8 cellular contexts compared by ENCODE assay signal in the genomic region with DNA sequence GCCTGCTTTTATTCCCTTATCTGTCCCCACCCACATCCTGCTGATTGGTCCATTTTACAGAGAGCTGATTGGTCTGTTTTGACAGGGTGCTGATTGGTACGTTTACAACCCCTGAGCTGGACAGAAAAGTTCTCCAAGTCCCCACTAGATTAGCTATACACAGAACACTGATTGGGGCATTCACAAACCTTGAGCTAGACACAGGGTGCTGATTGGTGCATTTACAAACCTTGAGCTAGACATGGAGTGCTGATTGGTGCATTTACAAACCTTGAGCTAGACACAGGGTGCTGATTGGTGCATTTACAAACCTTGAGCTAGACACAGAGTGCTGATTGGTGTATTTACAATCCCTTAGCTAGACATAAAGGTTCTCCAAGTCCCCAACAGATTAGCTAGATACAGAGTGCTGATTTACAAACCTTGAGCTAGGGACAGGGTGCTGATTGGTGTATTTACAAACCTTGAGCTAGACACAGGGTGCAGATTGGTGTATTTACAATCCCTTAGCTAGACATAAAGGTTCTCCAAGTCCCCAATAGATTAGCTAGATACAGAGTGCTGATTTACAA.
DNase-seq lines count a peak whose midpoint lies in the region; ATAC-seq, FAIRE-seq and TF ChIP-seq lines count a peak whose summit lies in the region.
"Not testable (repeated sequence)": the region's sequence is repeated elsewhere in the genome, so short reads cannot be mapped to it uniquely, and the experiment has no call there.

No MANE protein-coding gene starts in this region.

- H3K4me1 Mint-ChIP-seq in CD14-positive monocyte: peaks cover 23% of the 10 kb centered on the region
- peaks cover 14% of the 10 kb centered on the region for H3K4me1 Mint-ChIP-seq in T-helper 1 cell treated with Interleukin-12 subunit alpha and Interleukin-12 subunit beta and Interleukin-4 antibody, amounts not matched to agents 30 μg/mL and 1 μg/mL, for 36 hours (ENCODE audit: low read depth)
- H3K4me1 Mint-ChIP-seq in activated naive CD8-positive, alpha-beta T cell treated with anti-CD3 and anti-CD28 coated beads, Interleukin-2, amount 50 U/mL, for 24 hours: peaks cover 30% of the 10 kb centered on the region
- peaks cover 14 to 49% (median 40%) of the 10 kb centered on the region in 7 donors for H3K4me1 Mint-ChIP-seq in naive thymus-derived CD4-positive, alpha-beta T cell
- peaks cover 41% of the 10 kb centered on the region for H3K4me1 Mint-ChIP-seq in stimulated activated naive CD8-positive, alpha-beta T cell treated with anti-CD3 and anti-CD28 coated beads, Interleukin-15, amount 100 ng/mL, for 72 hours

- H3K9ac ChIP-seq in H1 (replicated peaks in 1 of 4; ENCODE audit: extremely low read depth in 1 of 4, low read depth in 3 of 4, low read length in 3 of 4): not testable (repeated sequence)

- not testable (repeated sequence) for H4K8ac ChIP-seq in H1 (ENCODE audit: extremely low read depth, insufficient read depth, low read length)

- TF ChIP-seq EP300 in H1 (IDR thresholded peaks at IDR 0.05; ENCODE audit: borderline replicate concordance in 1 of 2, low read depth in 2 of 2, low read length in 2 of 2): not testable (repeated sequence)

- not testable (repeated sequence) for H3K27ac Mint-ChIP-seq in CD14-positive monocyte; T-helper 1 cell treated with Interleukin-12 subunit alpha and Interleukin-12 subunit beta and Interleukin-4 antibody, amounts not matched to agents 30 μg/mL and 1 μg/mL, for 36 hours; activated naive CD8-positive, alpha-beta T cell treated with anti-CD3 and anti-CD28 coated beads, Interleukin-2, amount 50 U/mL, for 24 hours; stimulated activated naive CD8-positive, alpha-beta T cell treated with anti-CD3 and anti-CD28 coated beads, Interleukin-15, amount 100 ng/mL, for 72 hours
- peak overlapping the region in 3 of 9 donors; percentile 12 to 51 (median 47) for H3K27ac Mint-ChIP-seq in naive thymus-derived CD4-positive, alpha-beta T cell

- H3K36me3 Mint-ChIP-seq in CD14-positive monocyte: peaks cover 5 to 12% of the 10 kb centered on the region in 2 donors
- H3K36me3 Mint-ChIP-seq in T-helper 1 cell treated with Interleukin-12 subunit alpha and Interleukin-12 subunit beta and Interleukin-4 antibody, amounts not matched to agents 30 μg/mL and 1 μg/mL, for 36 hours (ENCODE audit: low read depth); activated naive CD8-positive, alpha-beta T cell treated with anti-CD3 and anti-CD28 coated beads, Interleukin-2, amount 50 U/mL, for 24 hours (ENCODE audit: low read depth); naive thymus-derived CD4-positive, alpha-beta T cell: not testable (repeated sequence)

- not testable (repeated sequence) for H2BK5ac ChIP-seq in H1 (ENCODE audit: low read depth, low read length)

- H4K5ac ChIP-seq in H1 (ENCODE audit: insufficient read length, low read depth, low read length): not testable (repeated sequence)

- H3K23ac ChIP-seq in H1 (ENCODE audit: insufficient read length): not testable (repeated sequence)

- H4K20me1 ChIP-seq in H1 (replicated peaks in 1 of 2; ENCODE audit: control insufficient read depth in 1 of 2, insufficient read depth in 2 of 2, low read length in 2 of 2): not testable (repeated sequence)

- not testable (repeated sequence) for TF ChIP-seq CTCF in CD14-positive monocyte (IDR thresholded peaks at IDR 0.05); HEK293 (tag by site-specific recombination; IDR thresholded peaks at IDR 0.05); H1 (IDR thresholded peaks at IDR 0.05; ENCODE audit: control extremely low read depth in 1 of 3, insufficient read depth in 1 of 3, low read depth in 1 of 3, low read length in 3 of 3)

- not testable (repeated sequence) for H3K4ac ChIP-seq in H1 (replicated peaks; ENCODE audit: insufficient read length, low read depth, low read length)

- not testable (repeated sequence) for H3K9me3 ChIP-seq in HEK293 (ENCODE audit: control insufficient read depth, insufficient read depth, low read depth, low read length); H1 (ENCODE audit: insufficient read depth in 2 of 2, low read depth in 1 of 2, low read length in 1 of 2); naive thymus-derived CD4-positive, alpha-beta T cell (ENCODE audit: control insufficient read depth in 2 of 3, low read length in 3 of 3)

- H3K27ac ChIP-seq in HEK293 (ENCODE audit: extremely low read depth, low read depth, low read length); H1 (ENCODE audit: low read depth, low read length); naive thymus-derived CD4-positive, alpha-beta T cell (ENCODE audit: low read depth, low read length): not testable (repeated sequence)

- CTCF ChIA-PET in HEK293 (lab: Yijun Ruan, JAX): interaction anchor here (0.6 kb wide), 1 partner anchor 30 kb away, joined by 5 read pairs; no protein-coding TSS in a partner anchor
- CTCF ChIA-PET in H1 (lab: Charles Lee; ENCODE audit: partially characterized antibody): interaction anchor here (1.0 to 1.7 kb wide), 5 partner anchors 9 to 623 kb away, joined by 3 to 5 read pairs (median 4); no protein-coding TSS in a partner anchor
- CTCF ChIA-PET in naive thymus-derived CD4-positive, alpha-beta T cell (lab: Charles Lee): interaction anchor here (0.6 kb wide), 1 partner anchor 359 kb away, joined by 4 read pairs; no protein-coding TSS in a partner anchor

- H3K79me2 ChIP-seq in H1 (ENCODE audit: control insufficient read depth in 1 of 2, insufficient read depth in 2 of 2, low read length in 2 of 2): not testable (repeated sequence)

- FAIRE-seq in H1 (lab: Jason Lieb, UNC): peak; percentile 28

- intact Hi-C loops in CD14-positive monocyte (cut with micrococcal nuclease); naive thymus-derived CD4-positive, alpha-beta T cell (cut with micrococcal nuclease): not testable (repeated sequence)

- not testable (repeated sequence) for TF ChIP-seq RAD21 in H1 (IDR thresholded peaks at IDR 0.05 in 1 of 2, conservative IDR thresholded peaks at IDR 0.05 in 1 of 2; ENCODE audit: low read depth in 2 of 2, low read length in 2 of 2)

- 82% methylated on average over 1 of the region's 1 CpG; no CpG with 5 or more reads in 1 of the 2 experiments for WGBS in H1 (ENCODE audit: extremely low coverage in 1 of 2, insufficient coverage in 1 of 2, insufficient read length in 1 of 2, insufficient replicate concordance in 2 of 2, low coverage in 1 of 2, low lambda C conversion rate in 2 of 2, missing lambda C conversion rate in 1 of 2), 2 experiments

- H3K14ac ChIP-seq in H1 (ENCODE audit: insufficient read length): not testable (repeated sequence)

- H2AK5ac ChIP-seq in H1 (ENCODE audit: low read depth, low read length): not testable (repeated sequence)

- not testable (repeated sequence) for H2BK120ac ChIP-seq in H1 (replicated peaks; ENCODE audit: low read depth, low read length)

- peak overlapping the region; percentile 39 to 71 for H3K4me3 Mint-ChIP-seq in CD14-positive monocyte
- peak overlapping the region; percentile 28 for H3K4me3 Mint-ChIP-seq in T-helper 1 cell treated with Interleukin-12 subunit alpha and Interleukin-12 subunit beta and Interleukin-4 antibody, amounts not matched to agents 30 μg/mL and 1 μg/mL, for 36 hours
- peak overlapping the region; percentile 49 for H3K4me3 Mint-ChIP-seq in activated naive CD8-positive, alpha-beta T cell treated with anti-CD3 and anti-CD28 coated beads, Interleukin-2, amount 50 U/mL, for 24 hours
- peak overlapping the region; percentile 47 to 84 (median 72) for H3K4me3 Mint-ChIP-seq in naive thymus-derived CD4-positive, alpha-beta T cell
- peak overlapping the region; percentile 65 to 79 for H3K4me3 Mint-ChIP-seq in stimulated activated naive CD8-positive, alpha-beta T cell treated with anti-CD3 and anti-CD28 coated beads, Interleukin-15, amount 100 ng/mL, for 72 hours

- not testable (repeated sequence) for H4K91ac ChIP-seq in H1 (replicated peaks; ENCODE audit: insufficient read length, low read length)

- peak overlapping the region in 1 of 2 experiments; percentile 80; a peak in 1 of 4 replicates for H3K4me2 ChIP-seq in H1 (ENCODE audit: insufficient read depth in 1 of 2, low read depth in 2 of 2, low read length in 2 of 2)

- not testable (repeated sequence) for H2BK15ac ChIP-seq in H1 (ENCODE audit: low read length)

- H3K23me2 ChIP-seq in H1 (ENCODE audit: low read depth, low read length): not testable (repeated sequence)

- H3K4me3 ChIP-seq in HEK293 (ENCODE audit: low read depth, low read length); naive thymus-derived CD4-positive, alpha-beta T cell (ENCODE audit: low read length): not testable (repeated sequence)
- 0 out of 8 replicates have a peak overlapping the region, but pooled peaks of 1 of the 4 experiments have one; percentile 64 for H3K4me3 ChIP-seq in H1 (ENCODE audit: extremely low read depth in 1 of 4, insufficient read depth in 2 of 4, low read depth in 3 of 4, low read length in 4 of 4)

- not testable (repeated sequence) for H3K4me1 ChIP-seq in HEK293 (ENCODE audit: control insufficient read depth, insufficient read depth, low read length)
- peaks cover 0 to 16% (median 4%) of the 10 kb centered on the region in 4 experiments for H3K4me1 ChIP-seq in H1 (replicated peaks in 1 of 4; ENCODE audit: control insufficient read depth in 3 of 4, insufficient read depth in 4 of 4, low read length in 3 of 4)
- H3K4me1 ChIP-seq in naive thymus-derived CD4-positive, alpha-beta T cell (ENCODE audit: control insufficient read depth in 2 of 2, insufficient read depth in 2 of 2, low read length in 2 of 2): peaks cover 5 to 24% of the 10 kb centered on the region in 2 donors

- not testable (repeated sequence) for H2BK20ac ChIP-seq in H1 (ENCODE audit: low read length)

- H3K18ac ChIP-seq in H1 (ENCODE audit: extremely low read depth, low read length): not testable (repeated sequence)

- ATAC-seq in activated naive CD8-positive, alpha-beta T cell treated with anti-CD3 and anti-CD28 coated beads, Interleukin-2, amount 50 U/mL, for 24 hours: peak; percentile 29
- not testable (repeated sequence) for ATAC-seq in naive thymus-derived CD4-positive, alpha-beta T cell
- peak; percentile 21 for ATAC-seq in stimulated activated naive CD8-positive, alpha-beta T cell treated with anti-CD3 and anti-CD28 coated beads, Interleukin-15, amount 100 ng/mL, for 72 hours

- POLR2A ChIA-PET in HEK293 (lab: Yijun Ruan, JAX): interaction anchor here (0.6 kb wide), 1 partner anchor 13 kb away, joined by 3 read pairs; no protein-coding TSS in a partner anchor
- POLR2A ChIA-PET in H1 (lab: Charles Lee; ENCODE audit: partially characterized antibody): interaction anchor here (0.8 to 1.3 kb wide), 2 partner anchors 11 to 15 kb away, joined by 3 to 4 read pairs; no protein-coding TSS in a partner anchor
- POLR2A ChIA-PET in naive thymus-derived CD4-positive, alpha-beta T cell (lab: Charles Lee): interaction anchor here (1.3 kb wide), 1 partner anchor 13 kb away, joined by 4 read pairs; no protein-coding TSS in a partner anchor

- peaks cover 6 to 26% (median 16%) of the 10 kb centered on the region in 7 donors for H3K9me3 Mint-ChIP-seq in CD14-positive monocyte
- H3K9me3 Mint-ChIP-seq in T-helper 1 cell treated with Interleukin-12 subunit alpha and Interleukin-12 subunit beta and Interleukin-4 antibody, amounts not matched to agents 30 μg/mL and 1 μg/mL, for 36 hours; activated naive CD8-positive, alpha-beta T cell treated with anti-CD3 and anti-CD28 coated beads, Interleukin-2, amount 50 U/mL, for 24 hours; naive thymus-derived CD4-positive, alpha-beta T cell; stimulated activated naive CD8-positive, alpha-beta T cell treated with anti-CD3 and anti-CD28 coated beads, Interleukin-15, amount 100 ng/mL, for 72 hours: not testable (repeated sequence)

- H2BK12ac ChIP-seq in H1 (ENCODE audit: low read depth, low read length): not testable (repeated sequence)

- H3K27me3 Mint-ChIP-seq in CD14-positive monocyte (ENCODE audit: low read depth in 3 of 3): peaks cover 44 to 62% (median 48%) of the 10 kb centered on the region in 3 donors
- peaks cover 43% of the 10 kb centered on the region for H3K27me3 Mint-ChIP-seq in T-helper 1 cell treated with Interleukin-12 subunit alpha and Interleukin-12 subunit beta and Interleukin-4 antibody, amounts not matched to agents 30 μg/mL and 1 μg/mL, for 36 hours (ENCODE audit: low read depth)
- H3K27me3 Mint-ChIP-seq in activated naive CD8-positive, alpha-beta T cell treated with anti-CD3 and anti-CD28 coated beads, Interleukin-2, amount 50 U/mL, for 24 hours: peaks cover 17% of the 10 kb centered on the region
- H3K27me3 Mint-ChIP-seq in naive thymus-derived CD4-positive, alpha-beta T cell: peaks cover 10 to 42% (median 10%) of the 10 kb centered on the region in 5 donors
- peaks cover 41% of the 10 kb centered on the region for H3K27me3 Mint-ChIP-seq in stimulated activated naive CD8-positive, alpha-beta T cell treated with anti-CD3 and anti-CD28 coated beads, Interleukin-15, amount 100 ng/mL, for 72 hours

- not testable (repeated sequence) for H3K79me1 ChIP-seq in H1 (ENCODE audit: low read depth, low read length)

- not testable (repeated sequence) for TF ChIP-seq POLR2A in H1 (IDR thresholded peaks at IDR 0.05; ENCODE audit: control extremely low read depth in 1 of 2, low read depth in 2 of 2, low read length in 2 of 2)

- peaks cover 24 to 52% (median 38%) of the 10 kb centered on the region in 4 experiments for H3K27me3 ChIP-seq in H1 (replicated peaks in 1 of 4; ENCODE audit: control insufficient read depth in 3 of 4, extremely low read depth in 1 of 4, insufficient read depth in 3 of 4, low read length in 3 of 4)
- not testable (repeated sequence) for H3K27me3 ChIP-seq in naive thymus-derived CD4-positive, alpha-beta T cell (ENCODE audit: control insufficient read depth in 2 of 2, insufficient read depth in 2 of 2, low read length in 2 of 2)

- H2AFZ ChIP-seq in H1 (ENCODE audit: low read length): not testable (repeated sequence)

- DNase-seq in CD14-positive monocyte (ENCODE audit: low spot score); activated naive CD8-positive, alpha-beta T cell treated with anti-CD3 and anti-CD28 coated beads, Interleukin-2, amount 50 U/mL, for 24 hours: not testable (repeated sequence)
- peak; percentile 26 for DNase-seq in activated CD8-positive, alpha-beta memory T cell treated with anti-CD3 and anti-CD28 coated beads, Interleukin-2, amount 50 U/mL, for 48 hours
- peak in 1 of 2 experiments; percentile 35 for DNase-seq in H1 (ENCODE audit: low read depth in 1 of 2, low spot score in 2 of 2)
- DNase-seq in naive thymus-derived CD4-positive, alpha-beta T cell: peak in 1 of 9 donors; percentile 24
- peak in 1 of 2 donors; percentile 7 for DNase-seq in stimulated activated naive CD8-positive, alpha-beta T cell treated with anti-CD3 and anti-CD28 coated beads, Interleukin-15, amount 100 ng/mL, for 72 hours

- H3K56ac ChIP-seq in H1 (replicated peaks; ENCODE audit: insufficient read length, low read depth, low read length): not testable (repeated sequence)

- H3K36me3 ChIP-seq in HEK293 (ENCODE audit: control insufficient read depth in 2 of 2, insufficient read depth in 1 of 2, low read length in 2 of 2); H1 (ENCODE audit: control insufficient read depth in 2 of 4, insufficient read depth in 4 of 4, low read length in 3 of 4); naive thymus-derived CD4-positive, alpha-beta T cell (ENCODE audit: control insufficient read depth in 2 of 3, insufficient read depth in 3 of 3, low read length in 3 of 3): not testable (repeated sequence)
